Comparison of ENCODE assay signal across 8 cellular contexts in the genomic region with DNA sequence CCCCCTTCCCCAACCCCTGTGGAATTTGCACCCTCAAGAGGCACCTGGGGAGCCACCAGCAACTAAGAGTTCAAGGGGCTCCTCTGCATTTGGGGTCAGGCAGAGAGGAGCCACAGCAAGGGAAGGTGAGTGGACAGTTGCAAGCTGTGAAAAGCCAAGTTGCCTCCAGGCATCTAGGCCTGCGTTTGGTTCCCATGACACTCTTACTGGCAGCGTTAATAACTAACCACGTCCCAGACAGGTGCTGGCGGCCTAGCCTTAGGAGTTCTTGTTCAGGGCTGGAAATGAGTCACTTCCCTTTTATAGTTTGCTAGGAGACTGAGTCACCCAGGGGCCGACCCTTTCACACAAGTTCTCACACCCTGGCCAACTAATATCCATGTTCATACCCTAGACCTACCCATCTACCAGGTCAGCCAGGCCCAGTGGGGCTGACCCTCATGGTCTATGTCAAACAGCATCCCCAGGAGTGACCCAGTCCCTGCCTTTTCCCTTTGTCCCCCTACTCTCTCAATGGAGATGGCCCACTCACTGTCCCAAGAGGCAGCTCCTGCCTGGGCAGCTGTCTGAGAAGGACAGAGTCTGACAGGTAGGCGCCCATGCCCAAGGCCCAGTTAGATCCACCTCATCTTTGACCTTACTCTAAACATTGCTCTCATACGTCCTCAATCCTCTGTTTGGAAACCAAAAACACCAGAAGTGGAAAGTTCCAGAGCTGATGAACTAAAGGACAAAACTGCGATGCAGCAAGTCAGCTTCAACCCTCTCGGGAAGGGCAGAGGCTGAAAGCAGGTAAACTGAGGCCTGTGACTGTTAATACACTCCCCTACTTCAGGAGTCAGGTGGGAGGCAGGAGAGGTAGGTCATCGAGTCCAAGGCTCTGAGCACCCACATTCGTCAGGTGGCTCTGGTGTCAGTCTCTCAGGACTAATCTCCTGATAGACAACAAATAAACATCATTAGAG.
DNase-seq lines count a peak whose midpoint lies in the region; ATAC-seq and TF ChIP-seq lines count a peak whose summit lies in the region.

No MANE protein-coding gene starts in this region.

- H3K9me3 ChIP-seq in endodermal cell (ENCODE audit: control insufficient read depth, low read length) = peaks cover 26% of the 10 kb centered on the region

- peaks cover 45% of the 10 kb centered on the region for H3K27me3 Mint-ChIP-seq in endodermal cell (ENCODE audit: insufficient read depth)

- no peak overlapping the region for H3K27ac ChIP-seq in endodermal cell (ENCODE audit: low read depth, low read length)

- ATAC-seq in GM19372 (IDR thresholded peaks at IDR 0.05; ENCODE audit: low read depth, unreplicated experiment) (peak; percentile 31), HG03378 (IDR thresholded peaks at IDR 0.05; ENCODE audit: unreplicated experiment) (peak; percentile 53)

- no peak for TF ChIP-seq CTCF in endodermal cell (conservative IDR thresholded peaks at IDR 0.05)

- H3K36me3 Mint-ChIP-seq in endodermal cell (ENCODE audit: low read depth) = peaks cover 8% of the 10 kb centered on the region

- H3K36me3 ChIP-seq in endodermal cell (ENCODE audit: control insufficient read depth, insufficient read depth, low read length) = no peaks in the 10 kb centered on the region

- peaks cover 21% of the 10 kb centered on the region for H3K9me3 Mint-ChIP-seq in endodermal cell

- no peak overlapping the region for H3K9ac ChIP-seq in endodermal cell (ENCODE audit: extremely low read depth, low read length, poor library complexity, severe bottlenecking)

- 90 to 93% methylated on average over 9 to 11 of the region's 11 CpGs for WGBS in endodermal cell (ENCODE audit: insufficient coverage in 1 of 2, insufficient read length in 1 of 2), 2 experiments

- H3K4me3 Mint-ChIP-seq in endodermal cell = no peak overlapping the region

- H3K4me1 ChIP-seq in endodermal cell (ENCODE audit: control insufficient read depth, insufficient read depth, low read length) = no peaks in the 10 kb centered on the region

- peak overlapping the region; percentile 35 for H3K27ac Mint-ChIP-seq in endodermal cell

- H3K4me3 ChIP-seq in endodermal cell (ENCODE audit: low read length) = no peak overlapping the region

- DNase-seq in ELF-1 (ENCODE audit: low read depth, low spot score) = peak; percentile 81
- DNase-seq in RPMI7951 (ENCODE audit: low read depth) = peak; percentile 99
- DNase-seq in endodermal cell = peak; percentile 60
- DNase-seq in pulmonary artery endothelial cell (ENCODE audit: low read depth, low spot score) = peak; percentile 84
- DNase-seq in iPS-NIHi11 (ENCODE audit: low spot score) = no peak
- DNase-seq in NCI-H345 (lab: John Stamatoyannopoulos, UW) = no peak

- peaks cover 21% of the 10 kb centered on the region for H3K4me1 Mint-ChIP-seq in endodermal cell

- peaks cover 10% of the 10 kb centered on the region for H3K27me3 ChIP-seq in endodermal cell (ENCODE audit: control insufficient read depth, insufficient read depth, low read length, poor library complexity, severe bottlenecking)

Comparison
In these comparisons a context has a peak if more than half of its experiments do, and no peak if none do; other contexts are left out.
1. DNase-seq: peak in ELF-1 (single experiment), RPMI7951 (single experiment), endodermal cell (single experiment) and pulmonary artery endothelial cell (single experiment); none in iPS-NIHi11 (single experiment) and NCI-H345 (single experiment).